Comparison of ENCODE assay signal across 14 cellular contexts in genomic region chr12:131862084-131862441, GRCh38. TPM values are rescaled to one million over a fixed set of nuclear protein-coding genes. Genes with fewer than 3 reads are reported as not detected.
"Had no signal": no experiment of that assay in that cellular context is flagged by ENCODE, and none has a peak within 500 bp of the region (broad histone marks: within the 10 kb centered on the region; RNA-seq: fewer than 3 reads in every experiment).

No MANE protein-coding gene starts in this region.

- H3K9me3 ChIP-seq: lower lobe of right lung had no signal

- H3K36me3 ChIP-seq: lower lobe of right lung had no signal

- ATAC-seq: activated CD8-positive, alpha-beta T cell treated with anti-CD3 and anti-CD28 coated beads for 36 hours; activated T-cell treated with anti-CD3 and anti-CD28 coated beads, Interleukin-2, amount 50 U/mL, for 72 hours; lower lobe of right lung had no signal

- H3K4me1 ChIP-seq: lower lobe of right lung had no signal

- DNase-seq: activated CD4-positive, CD25-positive, alpha-beta regulatory T cell treated with anti-CD3 and anti-CD28 coated beads, Interleukin-2, amount 50 U/mL, for 72 hours; activated CD8-positive, alpha-beta memory T cell treated with anti-CD3 and anti-CD28 coated beads, Interleukin-2, amount 50 U/mL, for 4 hours; activated CD8-positive, alpha-beta T cell treated with anti-CD3 and anti-CD28 coated beads for 36 hours; activated gamma-delta T cell treated with Interleukin-2 at 50 U/mL for 16 hours; activated naive CD8-positive, alpha-beta T cell treated with anti-CD3 and anti-CD28 coated beads for 36 hours; activated T-cell treated with anti-CD3 and anti-CD28 coated beads, Interleukin-2, amount 50 U/mL, for 72 hours; cerebellar nuclear complex; dermis blood vessel endothelial cell; endodermal cell; hippocampal formation; lower lobe of right lung; naive B cell; stimulated activated CD4-positive, alpha-beta T cell treated with anti-CD3 and anti-CD28 coated beads, Interleukin-2, amount 100 ng/mL, for 48 hours; stimulated activated naive CD4-positive, alpha-beta T cell treated with Interleukin-2 at 50 U/mL for 16 hours had no signal

- H3K4me3 ChIP-seq: lower lobe of right lung had no signal

- H3K27ac ChIP-seq: lower lobe of right lung had no signal

RNA-seq across cellular contexts. Expression of gene MMP17, which starts 33.9 kb away (rescaled TPM):
- total RNA-seq: activated T-cell treated with anti-CD3 and anti-CD28 coated beads, Interleukin-2, amount 50 U/mL, for 72 hours had no signal
